In the genomic region with DNA sequence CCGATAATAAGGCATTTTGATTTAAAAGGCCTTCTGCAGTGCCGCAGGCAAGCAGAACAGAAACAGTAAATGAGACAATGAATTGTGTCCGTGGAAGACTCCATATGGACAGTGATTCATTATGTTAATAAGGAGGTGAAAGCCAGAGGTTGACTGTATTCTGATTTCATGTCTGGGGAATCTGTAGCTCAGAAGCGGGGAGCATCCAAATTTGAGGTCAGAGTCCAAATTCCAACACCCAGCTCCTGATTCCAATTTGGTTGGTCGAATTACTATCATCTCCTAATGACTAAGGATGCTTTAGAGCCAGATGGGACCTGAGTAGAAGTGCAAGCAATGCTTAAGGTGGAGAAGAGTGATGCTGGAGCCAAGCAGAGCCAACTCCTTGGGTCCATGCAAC, we compare ENCODE assay signal across 1 cellular context.
TF ChIP-seq lines count a peak whose summit lies in the region.

No MANE protein-coding gene starts in this region.

TF ChIP-seq in WTC11, 78 proteins besides CTCF, POLR2A, EP300 and RAD21 (continued from another document):
- TF ChIP-seq AR (CRISPR knock-in tag; IDR thresholded peaks at IDR 0.05) (no peak), MYBL2 (CRISPR knock-in tag; IDR thresholded peaks at IDR 0.05) (no peak)
